In genomic region chr11:83093634-83094033, GRCh38 we compare ENCODE assay signal across 14 cellular contexts. TPM values are rescaled to one million over a fixed set of nuclear protein-coding genes. Genes with fewer than 3 reads are reported as not detected.
DNase-seq lines count a peak whose midpoint lies in the region; ATAC-seq, FAIRE-seq and TF ChIP-seq lines count a peak whose summit lies in the region.
"Had no signal": no experiment of that assay in that cellular context is flagged by ENCODE, and none has a peak within 500 bp of the region (broad histone marks: within the 10 kb centered on the region; RNA-seq: fewer than 3 reads in every experiment).

No MANE protein-coding gene starts in this region.

- TF ChIP-seq RAD21 in A549 (conservative IDR thresholded peaks at IDR 0.05 in 1 of 2, IDR thresholded peaks at IDR 0.05 in 1 of 2): no peak

- intact Hi-C loops in gastrocnemius medialis (cut with DNase I; ENCODE audit: low total_unique reads): loop anchor here (2.0 kb wide), 1 partner anchor 63 kb away; the partner anchor contains the start of gene PCF11

- H3K4me3 Mint-ChIP-seq in endodermal cell: no peak overlapping the region
- H3K4me3 Mint-ChIP-seq in natural killer cell treated with Interleukin-12 subunit alpha and Interleukin-12 subunit beta and Interleukin-15 and Interleukin-18, amount 100 ng/mL, for 72 hours: no peak overlapping the region
- H3K4me3 Mint-ChIP-seq: CD14-positive monocyte had no signal

- H3K4me1 ChIP-seq in A549: peaks cover 23% of the 10 kb centered on the region
- peaks cover 16 to 19% of the 10 kb centered on the region in 2 donors for H3K4me1 ChIP-seq in gastrocnemius medialis
- no peaks in the 10 kb centered on the region for H3K4me1 ChIP-seq in endodermal cell (ENCODE audit: control insufficient read depth, insufficient read depth, low read length)

- TF ChIP-seq POLR2A in A549 (IDR thresholded peaks at IDR 0.05; ENCODE audit: low read length) (no peak), gastrocnemius medialis (IDR thresholded peaks at IDR 0.05) (no peak)

- H3K27me3 ChIP-seq in gastrocnemius medialis: no peaks in the 10 kb centered on the region
- no peaks in the 10 kb centered on the region for H3K27me3 ChIP-seq in endodermal cell (ENCODE audit: control insufficient read depth, insufficient read depth, low read length, poor library complexity, severe bottlenecking)

- no peak for FAIRE-seq in A549 (lab: Jason Lieb, UNC)
- FAIRE-seq: K562 had no signal

- H3K4me3 ChIP-seq in A549 (no peak overlapping the region), gastrocnemius medialis (no peak overlapping the region), endodermal cell (ENCODE audit: low read length) (no peak overlapping the region)
- H3K4me3 ChIP-seq: GM23248, K562 had no signal

- peaks cover 9% of the 10 kb centered on the region for H3K4me1 Mint-ChIP-seq in endodermal cell
- H3K4me1 Mint-ChIP-seq in natural killer cell treated with Interleukin-12 subunit alpha and Interleukin-12 subunit beta and Interleukin-15 and Interleukin-18, amount 100 ng/mL, for 72 hours (ENCODE audit: low read depth in 2 of 2): no peaks in the 10 kb centered on the region
- H3K4me1 Mint-ChIP-seq: CD14-positive monocyte had no signal

- H3K27ac ChIP-seq in A549 (peak overlapping the region; percentile 38 to 54; a peak in 3 of 6 replicates), gastrocnemius medialis (peak overlapping the region in 3 of 4 donors; percentile 51 to 79 (median 77)), endodermal cell (ENCODE audit: low read depth, low read length) (no peak overlapping the region)
- H3K27ac ChIP-seq: GM23248, HL-60 had no signal

- ATAC-seq in A549: no peak
- ATAC-seq in esophagus mucosa: peak; percentile 54
- no peak for ATAC-seq in gastrocnemius medialis
- no peak for ATAC-seq in natural killer cell treated with Interleukin-12 subunit alpha and Interleukin-12 subunit beta and Interleukin-15 and Interleukin-18, amount 100 ng/mL, for 72 hours

- POLR2A ChIA-PET in A549 (lab: Yijun Ruan, JAX): interaction anchor here (0.9 to 3.2 kb wide), 2 partner anchors 63 to 66 kb away, joined by 3 to 44 read pairs; partner anchors contain the start of gene PCF11

- H3K27ac Mint-ChIP-seq in endodermal cell: no peak overlapping the region
- no peak overlapping the region for H3K27ac Mint-ChIP-seq in natural killer cell treated with Interleukin-12 subunit alpha and Interleukin-12 subunit beta and Interleukin-15 and Interleukin-18, amount 100 ng/mL, for 72 hours
- H3K27ac Mint-ChIP-seq: CD14-positive monocyte; CD8-positive, alpha-beta memory T cell had no signal

- 72% methylated on average over 2 of the region's 2 CpGs for WGBS in A549 (ENCODE audit: missing lambda C conversion rate)
- 80 to 100% methylated on average over 1 of the region's 2 CpGs for WGBS in endodermal cell (ENCODE audit: insufficient coverage in 1 of 2, insufficient read length in 1 of 2), 2 experiments

- in situ Hi-C loops in gastrocnemius medialis (cut with MboI; ENCODE audit: low sequenced_read_pairs in 4 of 4): loop anchor here in 1 of 4 donors (25.0 kb wide), 1 partner anchor 181 kb away; the partner anchor contains the start of genes DDIAS and PRCP

- H3K9ac ChIP-seq in endodermal cell (ENCODE audit: extremely low read depth, low read length, poor library complexity, severe bottlenecking): no peak overlapping the region
- H3K9ac ChIP-seq: GM23248 had no signal

- TF ChIP-seq CTCF in A549 (IDR thresholded peaks at IDR 0.05): no peak
- TF ChIP-seq CTCF in gastrocnemius medialis (IDR thresholded peaks at IDR 0.05 in 4 of 5, conservative IDR thresholded peaks at IDR 0.05 in 1 of 5): no peak
- no peak for TF ChIP-seq CTCF in endodermal cell (conservative IDR thresholded peaks at IDR 0.05)

- peak overlapping the region; percentile 60 for H3K4me2 ChIP-seq in A549

- DNase-seq in A549 (ENCODE audit: low read depth in 1 of 2, low spot score in 1 of 2): no peak
- DNase-seq in DMS53 treated with DMSO at 0.1 percent for 48 hours (lab: John Stamatoyannopoulos, UW; ENCODE audit: unreplicated experiment): peak; percentile 43
- no peak for DNase-seq in gastrocnemius medialis
- no peak for DNase-seq in endodermal cell
- no peak for DNase-seq in natural killer cell treated with Interleukin-12 subunit alpha and Interleukin-12 subunit beta and Interleukin-15 and Interleukin-18, amount 100 ng/mL, for 72 hours (ENCODE audit: low spot score)
- DNase-seq in T1000 (lab: John Stamatoyannopoulos, UW): no peak
- DNase-seq: CD8-positive, alpha-beta memory T cell; DND-41; GDM1; GM23248 had no signal

- CTCF ChIA-PET in A549 (lab: Yijun Ruan, JAX): interaction anchor here (0.6 to 1.2 kb wide), 3 partner anchors 11 to 227 kb away, joined by 3 to 4 read pairs (median 3); no protein-coding TSS in a partner anchor

- no peak for TF ChIP-seq EP300 in A549 (IDR thresholded peaks at IDR 0.05)

- H3K9me3 Mint-ChIP-seq in endodermal cell: no peaks in the 10 kb centered on the region
- H3K9me3 Mint-ChIP-seq in natural killer cell treated with Interleukin-12 subunit alpha and Interleukin-12 subunit beta and Interleukin-15 and Interleukin-18, amount 100 ng/mL, for 72 hours: no peaks in the 10 kb centered on the region
- H3K9me3 Mint-ChIP-seq: CD14-positive monocyte; CD8-positive, alpha-beta memory T cell had no signal

- H3K27me3 Mint-ChIP-seq in endodermal cell (ENCODE audit: insufficient read depth): no peaks in the 10 kb centered on the region
- H3K27me3 Mint-ChIP-seq in natural killer cell treated with Interleukin-12 subunit alpha and Interleukin-12 subunit beta and Interleukin-15 and Interleukin-18, amount 100 ng/mL, for 72 hours: peaks cover 0 to 2% of the 10 kb centered on the region in 2 donors
- H3K27me3 Mint-ChIP-seq: CD8-positive, alpha-beta memory T cell had no signal

- H3K9me3 ChIP-seq in A549 (no peaks in the 10 kb centered on the region), gastrocnemius medialis (no peaks in the 10 kb centered on the region), endodermal cell (ENCODE audit: control insufficient read depth, low read length) (no peaks in the 10 kb centered on the region)

- H3K36me3 Mint-ChIP-seq in endodermal cell (ENCODE audit: low read depth): no peaks in the 10 kb centered on the region
- H3K36me3 Mint-ChIP-seq in natural killer cell treated with Interleukin-12 subunit alpha and Interleukin-12 subunit beta and Interleukin-15 and Interleukin-18, amount 100 ng/mL, for 72 hours: no peaks in the 10 kb centered on the region
- H3K36me3 Mint-ChIP-seq: CD14-positive monocyte; CD8-positive, alpha-beta memory T cell had no signal

- H3K36me3 ChIP-seq in gastrocnemius medialis (no peaks in the 10 kb centered on the region), endodermal cell (ENCODE audit: control insufficient read depth, insufficient read depth, low read length) (no peaks in the 10 kb centered on the region)

TF ChIP-seq in A549, 52 proteins besides CTCF, POLR2A, EP300 and RAD21:
- TF ChIP-seq SREBF2 (IDR thresholded peaks at IDR 0.05): no peak
- TF ChIP-seq HOXB13 (CRISPR knock-in tag; IDR thresholded peaks at IDR 0.05; ENCODE audit: low read depth): no peak
- TF ChIP-seq JUN (IDR thresholded peaks at IDR 0.05): no peak
- no peak for TF ChIP-seq NR3C1 (IDR thresholded peaks at IDR 0.05)
- no peak for TF ChIP-seq E2F6 (IDR thresholded peaks at IDR 0.05; ENCODE audit: borderline replicate concordance, low read depth)
- TF ChIP-seq PHF8 (IDR thresholded peaks at IDR 0.05; ENCODE audit: borderline replicate concordance, low read depth): no peak
- TF ChIP-seq MAFK (IDR thresholded peaks at IDR 0.05; ENCODE audit: partially characterized antibody): no peak
- no peak for TF ChIP-seq ZFP36 (IDR thresholded peaks at IDR 0.05; ENCODE audit: borderline replicate concordance, partially characterized antibody)
- no peak for TF ChIP-seq HES2 (IDR thresholded peaks at IDR 0.05)

RNA-seq across cellular contexts. Expression of gene RAB30, which starts 21.9 kb away (rescaled TPM):
- 6.2 and 7.0 TPM in 2 replicates for polyA plus RNA-seq in A549 (2011; rRNA removed)
- polyA plus RNA-seq in A549 (2012; cell fraction: cytosol; rRNA removed): 1.6 and 2.0 TPM in 2 replicates
- 1.4 and 1.6 TPM in 2 replicates for polyA plus RNA-seq in A549 (2012; cell fraction: nucleus; rRNA removed)
- polyA plus RNA-seq in A549 (2017; fragmentation: RNase III; extraction: RNeasy Plus Mini Kit Qiagen cat#74134 plus additional on column Dnase treatment): 3.9 to 4.7 TPM (median 4.2 TPM) in 3 replicates
- 5.8 and 10.3 TPM in 2 replicates for polyA minus RNA-seq in A549 (2011; rRNA and poly(A)+ RNA removed)
- total RNA-seq in esophagus mucosa: 6.5 TPM
- total RNA-seq in gastrocnemius medialis: 10 to 100 TPM; 29.8 to 57.1 (median 33.9) TPM
- 10 to 100 TPM in 1 of 2 donors, 1 to 10 TPM in 1; 8.4 to 15.8 TPM for total RNA-seq in endodermal cell
- polyA plus RNA-seq in endodermal cell (2013, experiment 1 of 2): 10.8 TPM
- polyA plus RNA-seq in endodermal cell (2013, experiment 2 of 2): 8.2 TPM
- total RNA-seq in natural killer cell treated with Interleukin-12 subunit alpha and Interleukin-12 subunit beta and Interleukin-15 and Interleukin-18, amount 100 ng/mL, for 72 hours: 10 to 100 TPM in 1 of 2 donors, 1 to 10 TPM in 1; 5.7 to 10.5 TPM
